ENCODE assay signal across 1 cellular context in the genomic region with DNA sequence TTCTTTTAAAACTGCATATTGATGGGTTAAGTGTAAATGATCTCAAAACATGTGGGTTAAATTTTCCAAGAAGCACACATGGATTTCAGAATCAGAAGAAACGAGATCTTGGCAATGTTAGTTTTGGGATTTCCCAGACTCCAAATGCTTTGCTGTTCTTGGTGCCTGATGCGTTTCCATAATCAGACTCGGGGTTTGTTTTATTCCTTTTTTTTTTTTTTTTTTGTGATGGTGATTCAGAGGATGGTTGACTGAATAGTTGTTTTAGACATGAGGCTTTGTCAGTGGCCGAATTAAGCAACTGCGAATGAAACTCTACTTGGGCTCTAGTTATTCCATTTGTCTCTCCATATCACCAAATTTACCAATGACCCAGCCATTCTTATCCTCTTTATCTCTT.
TF ChIP-seq lines count a peak whose summit lies in the region.

No MANE protein-coding gene starts in this region.

TF ChIP-seq in GM23338, 12 proteins besides CTCF, POLR2A, EP300 and RAD21 (continued from another document):
- TF ChIP-seq, protein P1, sequence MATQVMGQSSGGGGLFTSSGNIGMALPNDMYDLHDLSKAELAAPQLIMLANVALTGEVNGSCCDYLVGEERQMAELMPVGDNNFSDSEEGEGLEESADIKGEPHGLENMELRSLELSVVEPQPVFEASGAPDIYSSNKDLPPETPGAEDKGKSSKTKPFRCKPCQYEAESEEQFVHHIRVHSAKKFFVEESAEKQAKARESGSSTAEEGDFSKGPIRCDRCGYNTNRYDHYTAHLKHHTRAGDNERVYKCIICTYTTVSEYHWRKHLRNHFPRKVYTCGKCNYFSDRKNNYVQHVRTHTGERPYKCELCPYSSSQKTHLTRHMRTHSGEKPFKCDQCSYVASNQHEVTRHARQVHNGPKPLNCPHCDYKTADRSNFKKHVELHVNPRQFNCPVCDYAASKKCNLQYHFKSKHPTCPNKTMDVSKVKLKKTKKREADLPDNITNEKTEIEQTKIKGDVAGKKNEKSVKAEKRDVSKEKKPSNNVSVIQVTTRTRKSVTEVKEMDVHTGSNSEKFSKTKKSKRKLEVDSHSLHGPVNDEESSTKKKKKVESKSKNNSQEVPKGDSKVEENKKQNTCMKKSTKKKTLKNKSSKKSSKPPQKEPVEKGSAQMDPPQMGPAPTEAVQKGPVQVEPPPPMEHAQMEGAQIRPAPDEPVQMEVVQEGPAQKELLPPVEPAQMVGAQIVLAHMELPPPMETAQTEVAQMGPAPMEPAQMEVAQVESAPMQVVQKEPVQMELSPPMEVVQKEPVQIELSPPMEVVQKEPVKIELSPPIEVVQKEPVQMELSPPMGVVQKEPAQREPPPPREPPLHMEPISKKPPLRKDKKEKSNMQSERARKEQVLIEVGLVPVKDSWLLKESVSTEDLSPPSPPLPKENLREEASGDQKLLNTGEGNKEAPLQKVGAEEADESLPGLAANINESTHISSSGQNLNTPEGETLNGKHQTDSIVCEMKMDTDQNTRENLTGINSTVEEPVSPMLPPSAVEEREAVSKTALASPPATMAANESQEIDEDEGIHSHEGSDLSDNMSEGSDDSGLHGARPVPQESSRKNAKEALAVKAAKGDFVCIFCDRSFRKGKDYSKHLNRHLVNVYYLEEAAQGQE (IDR thresholded peaks at IDR 0.05; ENCODE audit: unreplicated experiment) = no peak
- TF ChIP-seq, protein P2, sequence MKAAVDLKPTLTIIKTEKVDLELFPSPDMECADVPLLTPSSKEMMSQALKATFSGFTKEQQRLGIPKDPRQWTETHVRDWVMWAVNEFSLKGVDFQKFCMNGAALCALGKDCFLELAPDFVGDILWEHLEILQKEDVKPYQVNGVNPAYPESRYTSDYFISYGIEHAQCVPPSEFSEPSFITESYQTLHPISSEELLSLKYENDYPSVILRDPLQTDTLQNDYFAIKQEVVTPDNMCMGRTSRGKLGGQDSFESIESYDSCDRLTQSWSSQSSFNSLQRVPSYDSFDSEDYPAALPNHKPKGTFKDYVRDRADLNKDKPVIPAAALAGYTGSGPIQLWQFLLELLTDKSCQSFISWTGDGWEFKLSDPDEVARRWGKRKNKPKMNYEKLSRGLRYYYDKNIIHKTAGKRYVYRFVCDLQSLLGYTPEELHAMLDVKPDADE (IDR thresholded peaks at IDR 0.05) = no peak
- no peak for TF ChIP-seq STAT1 (IDR thresholded peaks at IDR 0.05; ENCODE audit: unreplicated experiment)
- no peak for TF ChIP-seq POLR2AphosphoS5 (IDR thresholded peaks at IDR 0.05; ENCODE audit: low read depth)
- no peak for TF ChIP-seq NANOG (IDR thresholded peaks at IDR 0.05; ENCODE audit: borderline replicate concordance)
- no peak for TF ChIP-seq ZNF331 (CRISPR knock-in tag; IDR thresholded peaks at IDR 0.05; ENCODE audit: low read depth)
- TF ChIP-seq, protein P3, sequence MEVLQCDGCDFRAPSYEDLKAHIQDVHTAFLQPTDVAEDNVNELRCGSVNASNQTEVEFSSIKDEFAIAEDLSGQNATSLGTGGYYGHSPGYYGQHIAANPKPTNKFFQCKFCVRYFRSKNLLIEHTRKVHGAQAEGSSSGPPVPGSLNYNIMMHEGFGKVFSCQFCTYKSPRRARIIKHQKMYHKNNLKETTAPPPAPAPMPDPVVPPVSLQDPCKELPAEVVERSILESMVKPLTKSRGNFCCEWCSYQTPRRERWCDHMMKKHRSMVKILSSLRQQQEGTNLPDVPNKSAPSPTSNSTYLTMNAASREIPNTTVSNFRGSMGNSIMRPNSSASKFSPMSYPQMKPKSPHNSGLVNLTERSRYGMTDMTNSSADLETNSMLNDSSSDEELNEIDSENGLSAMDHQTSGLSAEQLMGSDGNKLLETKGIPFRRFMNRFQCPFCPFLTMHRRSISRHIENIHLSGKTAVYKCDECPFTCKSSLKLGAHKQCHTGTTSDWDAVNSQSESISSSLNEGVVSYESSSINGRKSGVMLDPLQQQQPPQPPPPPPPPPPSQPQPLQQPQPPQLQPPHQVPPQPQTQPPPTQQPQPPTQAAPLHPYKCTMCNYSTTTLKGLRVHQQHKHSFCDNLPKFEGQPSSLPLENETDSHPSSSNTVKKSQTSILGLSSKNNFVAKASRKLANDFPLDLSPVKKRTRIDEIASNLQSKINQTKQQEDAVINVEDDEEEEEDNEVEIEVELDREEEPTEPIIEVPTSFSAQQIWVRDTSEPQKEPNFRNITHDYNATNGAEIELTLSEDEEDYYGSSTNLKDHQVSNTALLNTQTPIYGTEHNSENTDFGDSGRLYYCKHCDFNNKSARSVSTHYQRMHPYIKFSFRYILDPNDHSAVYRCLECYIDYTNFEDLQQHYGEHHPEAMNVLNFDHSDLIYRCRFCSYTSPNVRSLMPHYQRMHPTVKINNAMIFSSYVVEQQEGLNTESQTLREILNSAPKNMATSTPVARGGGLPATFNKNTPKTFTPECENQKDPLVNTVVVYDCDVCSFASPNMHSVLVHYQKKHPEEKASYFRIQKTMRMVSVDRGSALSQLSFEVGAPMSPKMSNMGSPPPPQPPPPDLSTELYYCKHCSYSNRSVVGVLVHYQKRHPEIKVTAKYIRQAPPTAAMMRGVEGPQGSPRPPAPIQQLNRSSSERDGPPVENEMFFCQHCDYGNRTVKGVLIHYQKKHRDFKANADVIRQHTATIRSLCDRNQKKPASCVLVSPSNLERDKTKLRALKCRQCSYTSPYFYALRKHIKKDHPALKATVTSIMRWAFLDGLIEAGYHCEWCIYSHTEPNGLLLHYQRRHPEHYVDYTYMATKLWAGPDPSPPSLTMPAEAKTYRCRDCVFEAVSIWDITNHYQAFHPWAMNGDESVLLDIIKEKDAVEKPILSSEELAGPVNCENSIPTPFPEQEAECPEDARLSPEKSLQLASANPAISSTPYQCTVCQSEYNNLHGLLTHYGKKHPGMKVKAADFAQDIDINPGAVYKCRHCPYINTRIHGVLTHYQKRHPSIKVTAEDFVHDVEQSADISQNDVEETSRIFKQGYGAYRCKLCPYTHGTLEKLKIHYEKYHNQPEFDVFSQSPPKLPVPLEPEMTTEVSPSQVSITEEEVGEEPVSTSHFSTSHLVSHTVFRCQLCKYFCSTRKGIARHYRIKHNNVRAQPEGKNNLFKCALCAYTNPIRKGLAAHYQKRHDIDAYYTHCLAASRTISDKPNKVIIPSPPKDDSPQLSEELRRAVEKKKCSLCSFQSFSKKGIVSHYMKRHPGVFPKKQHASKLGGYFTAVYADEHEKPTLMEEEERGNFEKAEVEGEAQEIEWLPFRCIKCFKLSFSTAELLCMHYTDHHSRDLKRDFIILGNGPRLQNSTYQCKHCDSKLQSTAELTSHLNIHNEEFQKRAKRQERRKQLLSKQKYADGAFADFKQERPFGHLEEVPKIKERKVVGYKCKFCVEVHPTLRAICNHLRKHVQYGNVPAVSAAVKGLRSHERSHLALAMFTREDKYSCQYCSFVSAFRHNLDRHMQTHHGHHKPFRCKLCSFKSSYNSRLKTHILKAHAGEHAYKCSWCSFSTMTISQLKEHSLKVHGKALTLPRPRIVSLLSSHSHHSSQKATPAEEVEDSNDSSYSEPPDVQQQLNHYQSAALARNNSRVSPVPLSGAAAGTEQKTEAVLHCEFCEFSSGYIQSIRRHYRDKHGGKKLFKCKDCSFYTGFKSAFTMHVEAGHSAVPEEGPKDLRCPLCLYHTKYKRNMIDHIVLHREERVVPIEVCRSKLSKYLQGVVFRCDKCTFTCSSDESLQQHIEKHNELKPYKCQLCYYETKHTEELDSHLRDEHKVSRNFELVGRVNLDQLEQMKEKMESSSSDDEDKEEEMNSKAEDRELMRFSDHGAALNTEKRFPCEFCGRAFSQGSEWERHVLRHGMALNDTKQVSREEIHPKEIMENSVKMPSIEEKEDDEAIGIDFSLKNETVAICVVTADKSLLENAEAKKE (CRISPR knock-in tag; IDR thresholded peaks at IDR 0.05) = no peak
